8 cellular contexts compared by ENCODE assay signal in genomic region chr15:70853855-70854668, GRCh38. TPM values are rescaled to one million over a fixed set of nuclear protein-coding genes. Genes with fewer than 3 reads are reported as not detected.
DNase-seq lines count a peak whose midpoint lies in the region; ATAC-seq, FAIRE-seq and TF ChIP-seq lines count a peak whose summit lies in the region.

LARP6 (minus strand) TSS chr15:70854157; CDS start chr15:70854088, 69 bp downstream.

- DNase-seq in D721Med (ENCODE audit: insufficient read length, low spot score) (peak; percentile 33), fibroblast of the aortic adventitia (ENCODE audit: low read depth) (peak; percentile 30), upper lobe of left lung (peak in 1 of 2 donors; percentile 93)
- DNase-seq in activated T-cell treated with anti-CD3 and anti-CD28 coated beads, Interleukin-2, amount 50 U/mL, for 4 hours = peak; percentile 5
- peak in 6 of 10 donors; percentile 4 to 35 (median 20) for DNase-seq in naive thymus-derived CD8-positive, alpha-beta T cell

- H3K4me3 ChIP-seq in KMS-11 (IDR thresholded peaks at IDR 0.05; ENCODE audit: insufficient read depth, low read depth, low read length) = no peak within 1 kb of the TSS
- H3K4me3 ChIP-seq in fibroblast of the aortic adventitia (ENCODE audit: low read depth, low read length) = peak within 1 kb of the TSS; percentile 96
- H3K4me3 ChIP-seq in upper lobe of left lung = peak within 1 kb of the TSS; percentile 28 to 72 (median 63)

- H3K79me2 ChIP-seq in KMS-11 (ENCODE audit: insufficient read depth, low read depth) = no peaks in the 10 kb centered on the region

- TF ChIP-seq CTCF in D721Med (IDR thresholded peaks at IDR 0.05; ENCODE audit: insufficient read depth, missing control alignments) (no peak), KMS-11 (conservative IDR thresholded peaks at IDR 0.05; ENCODE audit: low read depth, low read length) (no peak), fibroblast of the aortic adventitia (IDR thresholded peaks at IDR 0.05; ENCODE audit: insufficient read depth, low read length) (no peak), upper lobe of left lung (IDR thresholded peaks at IDR 0.05) (peak in 2 of 6 experiments; percentile 7 to 17)

- peak; percentile 78 to 79 for ATAC-seq in activated T-cell treated with anti-CD3 and anti-CD28 coated beads, Interleukin-2, amount 50 U/mL, for 4 hours
- ATAC-seq in naive thymus-derived CD8-positive, alpha-beta T cell = peak; percentile 81 to 89
- ATAC-seq in upper lobe of left lung (ENCODE audit: low FRiP score in 2 of 2) (peak in 1 of 2 donors; percentile 85), HG02571 (IDR thresholded peaks at IDR 0.05; ENCODE audit: unreplicated experiment) (no peak), GM18870 (IDR thresholded peaks at IDR 0.05; ENCODE audit: unreplicated experiment) (no peak)

- no peaks in the 10 kb centered on the region for H3K9me3 ChIP-seq in upper lobe of left lung

- H3K4me1 Mint-ChIP-seq in activated T-cell treated with anti-CD3 and anti-CD28 coated beads, Interleukin-2, amount 50 U/mL, for 4 hours (ENCODE audit: low read depth) = peaks cover 7% of the 10 kb centered on the region
- H3K4me1 Mint-ChIP-seq in naive thymus-derived CD8-positive, alpha-beta T cell = peaks cover 6% of the 10 kb centered on the region in 4 donors

- FAIRE-seq in D721Med (lab: Jason Lieb, UNC) = no peak

- H3K4me3 Mint-ChIP-seq in activated T-cell treated with anti-CD3 and anti-CD28 coated beads, Interleukin-2, amount 50 U/mL, for 4 hours = peak within 1 kb of the TSS; percentile 80
- peak within 1 kb of the TSS; percentile 75 to 96 (median 84) for H3K4me3 Mint-ChIP-seq in naive thymus-derived CD8-positive, alpha-beta T cell

- peak within 1 kb of the TSS; percentile 92 for H2AFZ ChIP-seq in KMS-11 (ENCODE audit: low read depth)

- no peaks in the 10 kb centered on the region for H4K20me1 ChIP-seq in KMS-11 (ENCODE audit: insufficient read depth)

- H3K9me3 Mint-ChIP-seq in activated T-cell treated with anti-CD3 and anti-CD28 coated beads, Interleukin-2, amount 50 U/mL, for 4 hours = no peaks in the 10 kb centered on the region
- no peaks in the 10 kb centered on the region for H3K9me3 Mint-ChIP-seq in naive thymus-derived CD8-positive, alpha-beta T cell

- POLR2A ChIA-PET in naive thymus-derived CD8-positive, alpha-beta T cell (lab: Charles Lee) = no interaction called here

- H3K27ac ChIP-seq in KMS-11 = no peak within 1 kb of the TSS
- H3K27ac ChIP-seq in upper lobe of left lung = peak within 1 kb of the TSS; percentile 87 to 91 (median 90)

- H3K4me2 ChIP-seq in KMS-11 = peak within 1 kb of the TSS; percentile 64

- H3K9ac ChIP-seq in KMS-11 = peak within 1 kb of the TSS; percentile 35; the same call in 1 of the 2 replicates

- H3K27me3 Mint-ChIP-seq in activated T-cell treated with anti-CD3 and anti-CD28 coated beads, Interleukin-2, amount 50 U/mL, for 4 hours (ENCODE audit: low read depth) = peaks cover 66% of the 10 kb centered on the region
- H3K27me3 Mint-ChIP-seq in naive thymus-derived CD8-positive, alpha-beta T cell = peaks cover 23 to 69% (median 35%) of the 10 kb centered on the region in 5 donors

- no peak for TF ChIP-seq EP300 in upper lobe of left lung (IDR thresholded peaks at IDR 0.05)

- H3K36me3 Mint-ChIP-seq in activated T-cell treated with anti-CD3 and anti-CD28 coated beads, Interleukin-2, amount 50 U/mL, for 4 hours (ENCODE audit: insufficient read depth) = no peaks in the 10 kb centered on the region
- H3K36me3 Mint-ChIP-seq in naive thymus-derived CD8-positive, alpha-beta T cell = no peaks in the 10 kb centered on the region

- H3K4me1 ChIP-seq in KMS-11 (ENCODE audit: low read depth, poor library complexity, severe bottlenecking) (no peaks in the 10 kb centered on the region), upper lobe of left lung (peaks cover 6 to 28% (median 16%) of the 10 kb centered on the region in 4 donors)

- H3K27ac Mint-ChIP-seq in naive thymus-derived CD8-positive, alpha-beta T cell = peak within 1 kb of the TSS in 2 of 10 donors; percentile 42 to 59

- 4% methylated on average over 11 of the region's 94 CpGs; no CpG with 5 or more reads in 1 of the 2 donors for WGBS in upper lobe of left lung, 2 donors

- H3K27me3 ChIP-seq in KMS-11 (ENCODE audit: insufficient read depth, low read depth) (no peaks in the 10 kb centered on the region), upper lobe of left lung (peaks cover 0 to 13% (median 9%) of the 10 kb centered on the region in 4 donors)

- H3K36me3 ChIP-seq in KMS-11 (ENCODE audit: insufficient read depth) (no peaks in the 10 kb centered on the region), upper lobe of left lung (no peaks in the 10 kb centered on the region)

- peak in 2 of 4 donors; percentile 56 to 58 for TF ChIP-seq POLR2A in upper lobe of left lung (IDR thresholded peaks at IDR 0.05)

RNA-seq across cellular contexts. Expression of gene LARP6, which starts in this region (rescaled TPM):
- under 1 TPM; 0.05 to 0.61 (median 0.19) TPM for total RNA-seq in activated T-cell treated with anti-CD3 and anti-CD28 coated beads, Interleukin-2, amount 50 U/mL, for 4 hours
- 55.9 and 68.1 TPM in 2 replicates for total RNA-seq in fibroblast of the aortic adventitia (ENCODE audit: low replicate concordance)
- under 1 TPM in 1 of 2 experiments, not detected in 1; 0.36 TPM for total RNA-seq in naive thymus-derived CD8-positive, alpha-beta T cell
- under 1 TPM in 1 of 3 donors, not detected in 2; 0.03 TPM for polyA plus RNA-seq in naive thymus-derived CD8-positive, alpha-beta T cell
- 10 to 100 TPM in 1 of 6 donors, 1 to 10 TPM in 5; 1.0 to 12.0 (median 5.2) TPM for total RNA-seq in upper lobe of left lung

Comparison
In these comparisons a context has a peak if more than half of its experiments do, and no peak if none do; other contexts are left out.
1. Peak in DNase-seq and ATAC-seq in activated T-cell treated with anti-CD3 and anti-CD28 coated beads, Interleukin-2, amount 50 U/mL, for 4 hours; RNA of the gene not detected or under 1 TPM.
2. Peak in DNase-seq and ATAC-seq in naive thymus-derived CD8-positive, alpha-beta T cell; RNA of the gene not detected or under 1 TPM.